8 cellular contexts compared by ENCODE assay signal in genomic region chr6:28988536-28989415, GRCh38. TPM values are rescaled to one million over a fixed set of nuclear protein-coding genes. Genes with fewer than 3 reads are reported as not detected.
DNase-seq lines count a peak whose midpoint lies in the region; ATAC-seq and TF ChIP-seq lines count a peak whose summit lies in the region.

No MANE protein-coding gene starts in this region.

- H3K4me1 ChIP-seq in left ventricle myocardium inferior = peaks cover 12% of the 10 kb centered on the region
- peaks cover 2 to 6% (median 4%) of the 10 kb centered on the region in 3 donors for H3K4me1 ChIP-seq in skeletal muscle tissue (ENCODE audit: control insufficient read depth in 3 of 3, insufficient read depth in 3 of 3, low read length in 3 of 3)

- H3K9ac ChIP-seq in skeletal muscle tissue (ENCODE audit: low read depth in 1 of 3, low read length in 3 of 3) = no peak overlapping the region

- H3K27ac ChIP-seq in left ventricle myocardium inferior (replicated peaks) (no peak overlapping the region), skeletal muscle tissue (ENCODE audit: low read depth, low read length) (no peak overlapping the region)

- peaks cover 3% of the 10 kb centered on the region for H3K9me3 ChIP-seq in left ventricle myocardium inferior (replicated peaks)
- H3K9me3 ChIP-seq in skeletal muscle tissue (ENCODE audit: control insufficient read depth in 3 of 3, low read length in 3 of 3) = no peaks in the 10 kb centered on the region

- H3K4me3 ChIP-seq in left ventricle myocardium inferior (peak overlapping the region; percentile 52), skeletal muscle tissue (ENCODE audit: low read length in 3 of 3) (peak overlapping the region in 2 of 3 donors; percentile 29 to 30)

- H3K36me3 ChIP-seq in left ventricle myocardium inferior = no peaks in the 10 kb centered on the region
- no peaks in the 10 kb centered on the region for H3K36me3 ChIP-seq in skeletal muscle tissue (ENCODE audit: control insufficient read depth in 3 of 3, insufficient read depth in 3 of 3, low read length in 3 of 3)

- intact Hi-C loops in left ventricle myocardium inferior (cut with micrococcal nuclease) = no loop called here

- peak; percentile 38 for TF ChIP-seq CTCF in left ventricle myocardium inferior (IDR thresholded peaks at IDR 0.05; ENCODE audit: borderline replicate concordance)

- DNase-seq in GM04503 (ENCODE audit: low read depth) = peak; percentile 8
- peak; percentile 20 for DNase-seq in SKM-1 (lab: John Stamatoyannopoulos, UW; ENCODE audit: unreplicated experiment)
- DNase-seq in activated naive CD4-positive, alpha-beta T cell treated with anti-CD3 and anti-CD28 coated beads, Interleukin-2, amount 50 U/mL, for 16 hours = peak; percentile 74
- peak; percentile 36 for DNase-seq in left ventricle myocardium inferior
- DNase-seq in dedifferentiated amniotic fluid mesenchymal stem cell (ENCODE audit: extremely low spot score) = no peak
- no peak for DNase-seq in middle frontal gyrus (ENCODE audit: extremely low spot score, low spot score)

- no peak for ATAC-seq in GM21526 (IDR thresholded peaks at IDR 0.05; ENCODE audit: low FRiP score, unreplicated experiment)

- H3K27me3 ChIP-seq in left ventricle myocardium inferior (ENCODE audit: low read depth) (peaks cover 39% of the 10 kb centered on the region), skeletal muscle tissue (ENCODE audit: control insufficient read depth in 3 of 3, insufficient read depth in 3 of 3, low read length in 3 of 3) (peaks cover 0 to 5% (median 3%) of the 10 kb centered on the region in 3 donors)

RNA-seq across cellular contexts. Expression of gene ZNF311, which starts 16.3 kb away (rescaled TPM):
- total RNA-seq in left ventricle myocardium inferior (0.36 TPM), skeletal muscle tissue (1.6 TPM)

RNA-seq across cellular contexts. Expression of gene OR2W1, which starts 56.2 kb away (rescaled TPM):
- total RNA-seq in left ventricle myocardium inferior = not detected
- not detected for total RNA-seq in skeletal muscle tissue

Comparison
In these comparisons a context has a peak if more than half of its experiments do, and no peak if none do; other contexts are left out.
1. DNase-seq: peak in GM04503 (single experiment), SKM-1 (single experiment), activated naive CD4-positive, alpha-beta T cell treated with anti-CD3 and anti-CD28 coated beads, Interleukin-2, amount 50 U/mL, for 16 hours (single experiment) and left ventricle myocardium inferior (single experiment); none in dedifferentiated amniotic fluid mesenchymal stem cell (single experiment) and middle frontal gyrus (single experiment).